ENCODE assay signal across 10 cellular contexts in genomic region chrX:151505796-151506195, GRCh38. TPM values are rescaled to one million over a fixed set of nuclear protein-coding genes. Genes with fewer than 3 reads are reported as not detected.
DNase-seq lines count a peak whose midpoint lies in the region; ATAC-seq and TF ChIP-seq lines count a peak whose summit lies in the region.
"Had no signal": no experiment of that assay in that cellular context is flagged by ENCODE, and none has a peak within 500 bp of the region (broad histone marks: within the 10 kb centered on the region; RNA-seq: fewer than 3 reads in every experiment).

No MANE protein-coding gene starts in this region.

- peak; percentile 24 to 56 (median 50) for TF ChIP-seq CTCF in adrenal gland (IDR thresholded peaks at IDR 0.05)
- TF ChIP-seq CTCF in smooth muscle cell (IDR thresholded peaks at IDR 0.05; ENCODE audit: borderline replicate concordance, insufficient read depth, poor library complexity, severe bottlenecking) = peak; percentile 59

- no peak overlapping the region for H3K9ac ChIP-seq in smooth muscle cell (ENCODE audit: low read depth)

- ATAC-seq in activated naive CD4-positive, alpha-beta T cell treated with anti-CD3 and anti-CD28 coated beads, Interleukin-2, amount 50 U/mL, for 72 hours = no peak

- H4K20me1 ChIP-seq in smooth muscle cell (ENCODE audit: low read depth) = no peaks in the 10 kb centered on the region

- WGBS in adrenal gland, 4 donors = 42 to 53% (median 48%) methylated on average over 2 of the region's 2 CpGs
- WGBS in smooth muscle cell (ENCODE audit: low lambda C conversion rate) = 51% methylated on average over 2 of the region's 2 CpGs

- H3K9me3 ChIP-seq in adrenal gland (replicated peaks in 1 of 3) (no peaks in the 10 kb centered on the region), smooth muscle cell (replicated peaks; ENCODE audit: low read depth) (no peaks in the 10 kb centered on the region)
- H3K9me3 ChIP-seq: SJSA1 had no signal

- no peak overlapping the region for H3K4me2 ChIP-seq in smooth muscle cell

- H3K27ac ChIP-seq in adrenal gland = no peak overlapping the region
- no peak overlapping the region for H3K27ac ChIP-seq in smooth muscle cell (ENCODE audit: low read depth)
- H3K27ac ChIP-seq: epithelial cell of prostate, SJSA1 had no signal

- no peak for TF ChIP-seq POLR2A in adrenal gland (IDR thresholded peaks at IDR 0.05)

- no peaks in the 10 kb centered on the region for H3K9me3 Mint-ChIP-seq in activated naive CD4-positive, alpha-beta T cell treated with anti-CD3 and anti-CD28 coated beads, Interleukin-2, amount 10 ng/mL, durations not matched to agents 7 days and 5 days
- H3K9me3 Mint-ChIP-seq in activated naive CD4-positive, alpha-beta T cell treated with anti-CD3 and anti-CD28 coated beads, Interleukin-2, amount 50 U/mL, for 72 hours = no peaks in the 10 kb centered on the region

- no peaks in the 10 kb centered on the region for H3K4me1 Mint-ChIP-seq in activated naive CD4-positive, alpha-beta T cell treated with anti-CD3 and anti-CD28 coated beads, Interleukin-2, amount 10 ng/mL, durations not matched to agents 7 days and 5 days

- H3K4me3 Mint-ChIP-seq in activated naive CD4-positive, alpha-beta T cell treated with anti-CD3 and anti-CD28 coated beads, Interleukin-2, amount 10 ng/mL, durations not matched to agents 7 days and 5 days = no peak overlapping the region

- no peaks in the 10 kb centered on the region for H3K36me3 Mint-ChIP-seq in activated naive CD4-positive, alpha-beta T cell treated with anti-CD3 and anti-CD28 coated beads, Interleukin-2, amount 10 ng/mL, durations not matched to agents 7 days and 5 days
- H3K36me3 Mint-ChIP-seq in activated naive CD4-positive, alpha-beta T cell treated with anti-CD3 and anti-CD28 coated beads, Interleukin-2, amount 50 U/mL, for 72 hours = no peaks in the 10 kb centered on the region

- H3K27me3 ChIP-seq in adrenal gland (peaks cover 2% of the 10 kb centered on the region), smooth muscle cell (ENCODE audit: low read depth) (no peaks in the 10 kb centered on the region)
- H3K27me3 ChIP-seq: SJSA1 had no signal

- H3K79me2 ChIP-seq in smooth muscle cell (ENCODE audit: low read depth) = no peaks in the 10 kb centered on the region

- H3K4me1 ChIP-seq in adrenal gland (replicated peaks in 1 of 2) (no peaks in the 10 kb centered on the region), smooth muscle cell (ENCODE audit: low read depth) (no peaks in the 10 kb centered on the region)
- H3K4me1 ChIP-seq: SJSA1 had no signal

- H3F3A ChIP-seq in smooth muscle cell (ENCODE audit: low read depth) = no peaks in the 10 kb centered on the region

- CTCF ChIA-PET in activated naive CD4-positive, alpha-beta T cell treated with anti-CD3 and anti-CD28 coated beads, Interleukin-2, amount 10 ng/mL, durations not matched to agents 7 days and 5 days (lab: Charles Lee) = no interaction called here

- no peak overlapping the region for H3K4me3 ChIP-seq in adrenal gland
- H3K4me3 ChIP-seq in smooth muscle cell = no peak overlapping the region
- H3K4me3 ChIP-seq: SJSA1 had no signal

- no peaks in the 10 kb centered on the region for H3K27me3 Mint-ChIP-seq in activated naive CD4-positive, alpha-beta T cell treated with anti-CD3 and anti-CD28 coated beads, Interleukin-2, amount 10 ng/mL, durations not matched to agents 7 days and 5 days

- H3K36me3 ChIP-seq in adrenal gland (replicated peaks in 1 of 2) (no peaks in the 10 kb centered on the region), smooth muscle cell (ENCODE audit: low read depth) (no peaks in the 10 kb centered on the region)
- H3K36me3 ChIP-seq: SJSA1 had no signal

- intact Hi-C loops in adrenal gland (cut with DNase I) = no loop called here

- DNase-seq in activated naive CD4-positive, alpha-beta T cell treated with anti-CD3 and anti-CD28 coated beads, Interleukin-2, amount 10 ng/mL, durations not matched to agents 7 days and 5 days = peak; percentile 26
- no peak for DNase-seq in activated naive CD4-positive, alpha-beta T cell treated with anti-CD3 and anti-CD28 coated beads, Interleukin-2, amount 50 U/mL, for 72 hours (ENCODE audit: low spot score in 2 of 2)
- DNase-seq in HuH-7 (ENCODE audit: low spot score) (peak; percentile 5), adrenal gland (peak; percentile 34 to 80 (median 68)), smooth muscle cell (lab: John Stamatoyannopoulos, UW; ENCODE audit: unreplicated experiment) (no peak), T-helper 1 cell (no peak), NCI-H510A (lab: John Stamatoyannopoulos, UW) (no peak), 8988T (no peak)

- H3K27ac Mint-ChIP-seq in activated naive CD4-positive, alpha-beta T cell treated with anti-CD3 and anti-CD28 coated beads, Interleukin-2, amount 10 ng/mL, durations not matched to agents 7 days and 5 days = no peak overlapping the region
- no peak overlapping the region for H3K27ac Mint-ChIP-seq in activated naive CD4-positive, alpha-beta T cell treated with anti-CD3 and anti-CD28 coated beads, Interleukin-2, amount 50 U/mL, for 72 hours

- H2AFZ ChIP-seq in smooth muscle cell (ENCODE audit: low read depth) = no peak overlapping the region

RNA-seq across cellular contexts. Expression of gene PASD1, which starts 57.7 kb away (rescaled TPM):
- not detected for total RNA-seq in activated naive CD4-positive, alpha-beta T cell treated with anti-CD3 and anti-CD28 coated beads, Interleukin-2, amount 50 U/mL, for 72 hours
- not detected for total RNA-seq in adrenal gland
- polyA plus RNA-seq in adrenal gland = not detected
- total RNA-seq in smooth muscle cell = 0.09 TPM in 1 of 2 replicates, not detected in the other
- polyA plus RNA-seq in smooth muscle cell = 0.17 TPM in 1 of 2 replicates, not detected in the other
- total RNA-seq: SJSA1 had no signal

Comparison
In these comparisons a context has a peak if more than half of its experiments do, and no peak if none do; other contexts are left out.
1. DNase-seq: peak in activated naive CD4-positive, alpha-beta T cell treated with anti-CD3 and anti-CD28 coated beads, Interleukin-2, amount 10 ng/mL, durations not matched to agents 7 days and 5 days (single experiment), HuH-7 (single experiment) and adrenal gland (7 of 7); none in activated naive CD4-positive, alpha-beta T cell treated with anti-CD3 and anti-CD28 coated beads, Interleukin-2, amount 50 U/mL, for 72 hours (0 of 2), smooth muscle cell (single experiment), T-helper 1 cell (0 of 5), NCI-H510A (single experiment) and 8988T (single experiment).